ENCODE assay signal across 8 cellular contexts in the genomic region with DNA sequence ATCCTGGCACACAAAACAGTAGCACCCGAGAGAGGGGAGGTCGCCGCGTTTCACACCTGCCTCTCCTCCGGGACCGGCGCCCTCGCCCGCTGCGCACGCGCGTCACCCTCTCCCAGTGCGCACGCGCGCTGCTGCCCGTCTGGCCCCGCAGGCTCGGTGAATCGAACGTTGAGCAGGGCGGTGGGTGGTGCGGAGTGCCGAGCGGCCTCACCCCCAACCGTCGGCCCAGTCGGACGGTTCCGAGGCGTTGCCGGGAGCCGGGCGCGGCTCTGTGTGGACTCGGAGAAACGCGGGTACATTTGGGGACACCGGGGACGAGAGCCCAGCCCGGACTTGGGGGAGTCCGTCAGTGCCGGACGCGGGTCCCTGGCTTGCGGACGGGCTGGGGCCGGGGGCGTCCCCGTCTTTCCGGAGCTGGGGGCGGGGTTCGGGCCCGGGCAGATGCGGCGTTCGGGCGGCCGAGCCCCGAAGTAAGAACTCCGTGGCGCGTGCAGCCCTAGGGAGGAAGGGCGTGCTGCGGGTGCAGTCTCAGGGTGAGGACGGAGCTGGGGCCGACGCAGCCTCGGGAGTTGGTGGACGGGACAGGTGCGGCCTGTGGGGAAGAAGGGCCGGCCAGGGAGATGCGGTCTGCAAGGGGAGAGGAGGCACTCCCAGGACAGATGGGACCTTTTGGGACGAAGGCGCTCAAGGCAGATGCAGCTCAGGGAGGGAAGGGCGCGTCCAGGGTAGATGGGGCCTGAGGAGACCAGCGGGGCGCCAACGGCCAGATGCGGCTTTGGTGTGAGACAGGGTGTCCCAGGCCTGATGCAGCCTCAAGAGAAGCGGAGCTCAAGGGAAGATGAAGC. TPM values are rescaled to one million over a fixed set of nuclear protein-coding genes. Genes with fewer than 3 reads are reported as not detected.
DNase-seq lines count a peak whose midpoint lies in the region; ATAC-seq, FAIRE-seq and TF ChIP-seq lines count a peak whose summit lies in the region.

A gene with protein sequence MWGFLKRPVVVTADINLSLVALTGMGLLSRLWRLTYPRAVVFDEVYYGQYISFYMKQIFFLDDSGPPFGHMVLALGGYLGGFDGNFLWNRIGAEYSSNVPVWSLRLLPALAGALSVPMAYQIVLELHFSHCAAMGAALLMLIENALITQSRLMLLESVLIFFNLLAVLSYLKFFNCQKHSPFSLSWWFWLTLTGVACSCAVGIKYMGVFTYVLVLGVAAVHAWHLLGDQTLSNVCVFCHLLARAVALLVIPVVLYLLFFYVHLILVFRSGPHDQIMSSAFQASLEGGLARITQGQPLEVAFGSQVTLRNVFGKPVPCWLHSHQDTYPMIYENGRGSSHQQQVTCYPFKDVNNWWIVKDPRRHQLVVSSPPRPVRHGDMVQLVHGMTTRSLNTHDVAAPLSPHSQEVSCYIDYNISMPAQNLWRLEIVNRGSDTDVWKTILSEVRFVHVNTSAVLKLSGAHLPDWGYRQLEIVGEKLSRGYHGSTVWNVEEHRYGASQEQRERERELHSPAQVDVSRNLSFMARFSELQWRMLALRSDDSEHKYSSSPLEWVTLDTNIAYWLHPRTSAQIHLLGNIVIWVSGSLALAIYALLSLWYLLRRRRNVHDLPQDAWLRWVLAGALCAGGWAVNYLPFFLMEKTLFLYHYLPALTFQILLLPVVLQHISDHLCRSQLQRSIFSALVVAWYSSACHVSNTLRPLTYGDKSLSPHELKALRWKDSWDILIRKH (plus strand): TSS at position 138 of the 845 bp plus-strand sequence. CDS start 1,301 bp downstream, outside the sequence.

- H3K4me1 Mint-ChIP-seq in activated T-helper 17 cell treated with anti-CD3 and anti-CD28 coated beads, Interleukin-2, amount 50 U/mL, for 72 hours, result peaks cover 32% of the 10 kb centered on the region
- peaks cover 34 to 75% (median 63%) of the 10 kb centered on the region in 4 donors for H3K4me1 Mint-ChIP-seq in naive thymus-derived CD8-positive, alpha-beta T cell
- H3K4me1 Mint-ChIP-seq in stimulated activated naive B cell treated with anti-CD40 and anti-IgM and Interleukin-4, amounts not matched to agents 10 μg/mL and 1 μg/mL and 100 μg/mL, for 72 hours, result peaks cover 30 to 46% of the 10 kb centered on the region in 2 donors

- H3K36me3 Mint-ChIP-seq in activated T-helper 17 cell treated with anti-CD3 and anti-CD28 coated beads, Interleukin-2, amount 50 U/mL, for 72 hours (ENCODE audit: low read depth), result peaks cover 70% of the 10 kb centered on the region
- H3K36me3 Mint-ChIP-seq in naive thymus-derived CD8-positive, alpha-beta T cell, result peaks cover 0 to 23% (median 0%) of the 10 kb centered on the region in 3 donors
- H3K36me3 Mint-ChIP-seq in stimulated activated naive B cell treated with anti-CD40 and anti-IgM and Interleukin-4, amounts not matched to agents 10 μg/mL and 1 μg/mL and 100 μg/mL, for 72 hours, result peaks cover 13 to 44% of the 10 kb centered on the region in 2 donors

- POLR2A ChIA-PET in naive thymus-derived CD8-positive, alpha-beta T cell (lab: Charles Lee), result interaction anchor here (0.7 to 1.0 kb wide), 6 partner anchors 76 to 153 kb away, joined by 3 to 7 read pairs (median 4); no protein-coding TSS in a partner anchor

- H3K27me3 Mint-ChIP-seq in activated T-helper 17 cell treated with anti-CD3 and anti-CD28 coated beads, Interleukin-2, amount 50 U/mL, for 72 hours, result no peaks in the 10 kb centered on the region
- no peaks in the 10 kb centered on the region for H3K27me3 Mint-ChIP-seq in naive thymus-derived CD8-positive, alpha-beta T cell
- no peaks in the 10 kb centered on the region for H3K27me3 Mint-ChIP-seq in stimulated activated naive B cell treated with anti-CD40 and anti-IgM and Interleukin-4, amounts not matched to agents 10 μg/mL and 1 μg/mL and 100 μg/mL, for 72 hours

- TF ChIP-seq CTCF in fibroblast of mammary gland (conservative IDR thresholded peaks at IDR 0.05; ENCODE audit: control insufficient read depth, insufficient read depth, low read depth, low read length), result no peak

- H3K4me3 Mint-ChIP-seq in activated T-helper 17 cell treated with anti-CD3 and anti-CD28 coated beads, Interleukin-2, amount 50 U/mL, for 72 hours, result peak within 1 kb of the TSS; percentile 93
- H3K4me3 Mint-ChIP-seq in naive thymus-derived CD8-positive, alpha-beta T cell, result peak within 1 kb of the TSS; percentile 90 to 97 (median 93)
- peak within 1 kb of the TSS; percentile 92 to 95 for H3K4me3 Mint-ChIP-seq in stimulated activated naive B cell treated with anti-CD40 and anti-IgM and Interleukin-4, amounts not matched to agents 10 μg/mL and 1 μg/mL and 100 μg/mL, for 72 hours

- peak within 1 kb of the TSS; percentile 93 for H3K27ac Mint-ChIP-seq in activated T-helper 17 cell treated with anti-CD3 and anti-CD28 coated beads, Interleukin-2, amount 50 U/mL, for 72 hours
- peak within 1 kb of the TSS; percentile 86 to 98 (median 94) for H3K27ac Mint-ChIP-seq in naive thymus-derived CD8-positive, alpha-beta T cell
- peak within 1 kb of the TSS; percentile 95 for H3K27ac Mint-ChIP-seq in stimulated activated naive B cell treated with anti-CD40 and anti-IgM and Interleukin-4, amounts not matched to agents 10 μg/mL and 1 μg/mL and 100 μg/mL, for 72 hours

- ATAC-seq in GM21619 (IDR thresholded peaks at IDR 0.05; ENCODE audit: unreplicated experiment), result peak; percentile 72
- ATAC-seq in activated T-helper 17 cell treated with anti-CD3 and anti-CD28 coated beads, Interleukin-2, amount 50 U/mL, for 72 hours (replicated peaks), result peak; percentile 43
- ATAC-seq in naive thymus-derived CD8-positive, alpha-beta T cell, result peak; percentile 57 to 61
- ATAC-seq in stimulated activated naive B cell treated with anti-CD40 and anti-IgM and Interleukin-4, amounts not matched to agents 10 μg/mL and 1 μg/mL and 100 μg/mL, for 72 hours (replicated peaks), result peak; percentile 82 to 88

- peak within 1 kb of the TSS; percentile 68 for H3K4me3 ChIP-seq in fibroblast of mammary gland (ENCODE audit: control insufficient read depth, low read depth, low read length)

- DNase-seq in DMS 273 (lab: John Stamatoyannopoulos, UW; ENCODE audit: unreplicated experiment) (peak; percentile 95), KG1 (lab: John Stamatoyannopoulos, UW) (peak; percentile 70), RCC 7860 (ENCODE audit: low spot score) (peak; percentile 66), fibroblast of mammary gland (ENCODE audit: low read depth) (peak; percentile 66)
- DNase-seq in naive thymus-derived CD8-positive, alpha-beta T cell, result peak; percentile 83 to 93 (median 87)
- peak; percentile 86 for DNase-seq in stimulated activated naive B cell treated with anti-CD40 and anti-IgM and Interleukin-4, amounts not matched to agents 10 μg/mL and 1 μg/mL and 100 μg/mL, for 72 hours

- no peaks in the 10 kb centered on the region for H3K9me3 Mint-ChIP-seq in activated T-helper 17 cell treated with anti-CD3 and anti-CD28 coated beads, Interleukin-2, amount 50 U/mL, for 72 hours
- no peaks in the 10 kb centered on the region for H3K9me3 Mint-ChIP-seq in naive thymus-derived CD8-positive, alpha-beta T cell
- H3K9me3 Mint-ChIP-seq in stimulated activated naive B cell treated with anti-CD40 and anti-IgM and Interleukin-4, amounts not matched to agents 10 μg/mL and 1 μg/mL and 100 μg/mL, for 72 hours, result no peaks in the 10 kb centered on the region

- no peak for FAIRE-seq in RCC 7860 (lab: Jason Lieb, UNC)

RNA-seq across cellular contexts. Expression of the gene that starts here (rescaled TPM):
- total RNA-seq in activated T-helper 17 cell treated with anti-CD3 and anti-CD28 coated beads, Interleukin-2, amount 50 U/mL, for 72 hours, result 10 to 100 TPM; 51.3 to 73.7 TPM
- total RNA-seq in naive thymus-derived CD8-positive, alpha-beta T cell, result 10 to 100 TPM; 48.2 to 48.9 TPM
- 10 to 100 TPM in 2 of 3 donors, 1 to 10 TPM in 1; 7.4 to 11.1 (median 10.5) TPM for polyA plus RNA-seq in naive thymus-derived CD8-positive, alpha-beta T cell

Comparison
In these comparisons a context has a peak if more than half of its experiments do, and no peak if none do; other contexts are left out.
1. Peak in every context shown above with its lines: DNase-seq, ATAC-seq and H3K4me3 ChIP-seq.